Comparison of ENCODE assay signal across 9 cellular contexts in genomic region chr5:2704111-2704510, GRCh38. TPM values are rescaled to one million over a fixed set of nuclear protein-coding genes. Genes with fewer than 3 reads are reported as not detected.
"Had no signal": no experiment of that assay in that cellular context is flagged by ENCODE, and none has a peak within 500 bp of the region (broad histone marks: within the 10 kb centered on the region; RNA-seq: fewer than 3 reads in every experiment).

No MANE protein-coding gene starts in this region.

- H3K27ac ChIP-seq: GM23248, HL-60 had no signal

- H3K4me1 ChIP-seq: HAP-1 had no signal

- DNase-seq: GM23248, GOT3, H7, HFFc6 had no signal

- H3K4me3 ChIP-seq: GM23248, HAP-1 had no signal

- H3K9me3 ChIP-seq: HAP-1 had no signal

- H3K36me3 ChIP-seq: HAP-1 had no signal

RNA-seq across cellular contexts. Expression of gene IRX2, which starts 47.4 kb away (rescaled TPM):
- total RNA-seq: H4, HepG2 had no signal
- polyA plus RNA-seq: HepG2, IgD-negative memory B cell had no signal
